In genomic region chr11:108693852-108694251, GRCh38 we compare ENCODE assay signal across 17 cellular contexts. TPM values are rescaled to one million over a fixed set of nuclear protein-coding genes. Genes with fewer than 3 reads are reported as not detected.
DNase-seq lines count a peak whose midpoint lies in the region; FAIRE-seq lines count a peak whose summit lies in the region.
"Had no signal": no experiment of that assay in that cellular context is flagged by ENCODE, and none has a peak within 500 bp of the region (broad histone marks: within the 10 kb centered on the region; RNA-seq: fewer than 3 reads in every experiment).

No MANE protein-coding gene starts in this region.

- peak; percentile 59 for FAIRE-seq in RCC 7860 (lab: Jason Lieb, UNC)
- FAIRE-seq: frontal cortex, islet of Langerhans had no signal

- no peak overlapping the region for H3K4me3 ChIP-seq in skeletal muscle cell (ENCODE audit: low read depth, low read length)
- H3K4me3 ChIP-seq: coronary artery, mucosa of descending colon, SK-N-MC had no signal

- DNase-seq in GM03348 (ENCODE audit: low spot score) = peak; percentile 42
- peak; percentile 34 for DNase-seq in RCC 7860 (ENCODE audit: low spot score)
- no peak for DNase-seq in epithelial cell of prostate (ENCODE audit: low read depth, low spot score)
- peak; percentile 37 for DNase-seq in skeletal muscle cell (ENCODE audit: low read depth)
- no peak for DNase-seq in mucosa of gallbladder (ENCODE audit: low spot score)
- DNase-seq in stimulated activated naive CD4-positive, alpha-beta T cell treated with Interleukin-2 at 50 U/mL for 16 hours (lab: John Stamatoyannopoulos, UW) = no peak
- DNase-seq in stimulated activated CD4-positive, alpha-beta T cell treated with anti-CD3 and anti-CD28 coated beads, Interleukin-2, amount 100 ng/mL, for 48 hours = no peak
- DNase-seq: activated CD8-positive, alpha-beta memory T cell treated with anti-CD3 and anti-CD28 coated beads, Interleukin-2, amount 50 U/mL, for 48 hours; CD4-positive, alpha-beta memory T cell; GDM1; mucosa of descending colon; stimulated activated CD4-positive, alpha-beta T cell treated with anti-CD3 and anti-CD28 coated beads, Interleukin-2, amount 100 ng/mL, for 24 hours had no signal

- peak overlapping the region; percentile 54 for H3K27ac ChIP-seq in epithelial cell of prostate
- H3K27ac ChIP-seq: coronary artery, HL-60, SK-N-MC had no signal

RNA-seq across cellular contexts. Expression of gene DDX10, which starts 29.0 kb away (rescaled TPM):
- total RNA-seq in mucosa of gallbladder = 18.4 TPM

Comparison
In these comparisons a context has a peak if more than half of its experiments do, and no peak if none do; other contexts are left out.
1. DNase-seq: peak in GM03348 (single experiment), RCC 7860 (single experiment) and skeletal muscle cell (single experiment); none in epithelial cell of prostate (single experiment), mucosa of gallbladder (single experiment), stimulated activated naive CD4-positive, alpha-beta T cell treated with Interleukin-2 at 50 U/mL for 16 hours (single experiment) and stimulated activated CD4-positive, alpha-beta T cell treated with anti-CD3 and anti-CD28 coated beads, Interleukin-2, amount 100 ng/mL, for 48 hours (0 of 2).